In genomic region chr9:125438506-125439433, GRCh38 we compare ENCODE assay signal across 13 cellular contexts.
"Had no signal": no experiment of that assay in that cellular context is flagged by ENCODE, and none has a peak within 500 bp of the region (broad histone marks: within the 10 kb centered on the region; RNA-seq: fewer than 3 reads in every experiment).

No MANE protein-coding gene starts in this region.

- H3K27ac Mint-ChIP-seq: activated naive CD8-positive, alpha-beta T cell had no signal

- H3K27me3 ChIP-seq: gastrocnemius medialis had no signal

- H3K4me1 ChIP-seq: gastrocnemius medialis had no signal

- H3K36me3 Mint-ChIP-seq: activated naive CD8-positive, alpha-beta T cell had no signal

- H3K27me3 Mint-ChIP-seq: activated naive CD8-positive, alpha-beta T cell had no signal

- H3K27ac ChIP-seq: epithelial cell of prostate, gastrocnemius medialis had no signal

- H3K9me3 ChIP-seq: gastrocnemius medialis had no signal

- DNase-seq: activated CD4-positive, alpha-beta T cell treated with anti-CD3 and anti-CD28 coated beads for 1 hour; activated CD4-positive, alpha-beta T cell treated with anti-CD3 and anti-CD28 coated beads, Interleukin-2, amount 50 U/mL, for 48 hours; activated gamma-delta T cell; activated T-cell treated with anti-CD3 and anti-CD28 coated beads, Interleukin-2, amount 50 U/mL, for 48 hours; cortex of kidney; effector memory CD4-positive, alpha-beta T cell; gastrocnemius medialis; stimulated activated CD4-positive, alpha-beta T cell treated with anti-CD3 and anti-CD28 coated beads, Interleukin-2, amount 100 ng/mL, for 48 hours; stimulated activated naive CD8-positive, alpha-beta T cell treated with anti-CD3 and anti-CD28 coated beads, Interleukin-15, Interleukin-2, amounts not matched to agents 100 U/mL and 50 U/mL, for 24 hours; T-helper 9 cell had no signal

- H3K4me3 Mint-ChIP-seq: activated naive CD8-positive, alpha-beta T cell; nephron had no signal

- H3K9me3 Mint-ChIP-seq: nephron had no signal

- H3K4me3 ChIP-seq: gastrocnemius medialis had no signal
